1 cellular context compared by ENCODE assay signal in the genomic region with DNA sequence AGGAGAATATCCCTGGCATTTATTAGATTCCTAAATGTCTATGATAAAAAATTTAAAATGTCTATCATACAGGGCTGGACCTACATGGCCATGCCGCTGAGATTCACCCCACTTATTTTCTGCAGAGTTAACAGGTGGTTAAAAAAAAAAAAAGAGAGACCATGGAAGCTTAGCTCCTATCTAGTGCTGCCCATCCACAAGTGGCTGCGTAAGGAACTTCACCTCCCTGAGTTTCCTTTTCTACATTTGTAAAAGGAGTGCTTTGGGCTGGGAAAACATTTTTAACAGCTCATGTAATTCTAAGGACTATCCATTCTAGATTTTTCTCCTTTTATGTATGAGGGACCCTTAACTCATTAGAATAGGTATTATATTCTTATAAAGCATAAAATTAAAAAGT.
TF ChIP-seq lines count a peak whose summit lies in the region.

No MANE protein-coding gene starts in this region.

TF ChIP-seq in GM23338, 12 proteins besides CTCF, POLR2A, EP300 and RAD21 (continued from another document):
- TF ChIP-seq, protein P1, sequence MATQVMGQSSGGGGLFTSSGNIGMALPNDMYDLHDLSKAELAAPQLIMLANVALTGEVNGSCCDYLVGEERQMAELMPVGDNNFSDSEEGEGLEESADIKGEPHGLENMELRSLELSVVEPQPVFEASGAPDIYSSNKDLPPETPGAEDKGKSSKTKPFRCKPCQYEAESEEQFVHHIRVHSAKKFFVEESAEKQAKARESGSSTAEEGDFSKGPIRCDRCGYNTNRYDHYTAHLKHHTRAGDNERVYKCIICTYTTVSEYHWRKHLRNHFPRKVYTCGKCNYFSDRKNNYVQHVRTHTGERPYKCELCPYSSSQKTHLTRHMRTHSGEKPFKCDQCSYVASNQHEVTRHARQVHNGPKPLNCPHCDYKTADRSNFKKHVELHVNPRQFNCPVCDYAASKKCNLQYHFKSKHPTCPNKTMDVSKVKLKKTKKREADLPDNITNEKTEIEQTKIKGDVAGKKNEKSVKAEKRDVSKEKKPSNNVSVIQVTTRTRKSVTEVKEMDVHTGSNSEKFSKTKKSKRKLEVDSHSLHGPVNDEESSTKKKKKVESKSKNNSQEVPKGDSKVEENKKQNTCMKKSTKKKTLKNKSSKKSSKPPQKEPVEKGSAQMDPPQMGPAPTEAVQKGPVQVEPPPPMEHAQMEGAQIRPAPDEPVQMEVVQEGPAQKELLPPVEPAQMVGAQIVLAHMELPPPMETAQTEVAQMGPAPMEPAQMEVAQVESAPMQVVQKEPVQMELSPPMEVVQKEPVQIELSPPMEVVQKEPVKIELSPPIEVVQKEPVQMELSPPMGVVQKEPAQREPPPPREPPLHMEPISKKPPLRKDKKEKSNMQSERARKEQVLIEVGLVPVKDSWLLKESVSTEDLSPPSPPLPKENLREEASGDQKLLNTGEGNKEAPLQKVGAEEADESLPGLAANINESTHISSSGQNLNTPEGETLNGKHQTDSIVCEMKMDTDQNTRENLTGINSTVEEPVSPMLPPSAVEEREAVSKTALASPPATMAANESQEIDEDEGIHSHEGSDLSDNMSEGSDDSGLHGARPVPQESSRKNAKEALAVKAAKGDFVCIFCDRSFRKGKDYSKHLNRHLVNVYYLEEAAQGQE (IDR thresholded peaks at IDR 0.05; ENCODE audit: unreplicated experiment): no peak
- TF ChIP-seq STAT1 (IDR thresholded peaks at IDR 0.05; ENCODE audit: unreplicated experiment) (no peak), EZH2phosphoT487 (IDR thresholded peaks at IDR 0.05; ENCODE audit: unreplicated experiment) (no peak), ZNF114 (CRISPR knock-in tag; IDR thresholded peaks at IDR 0.05) (no peak)
